ENCODE assay signal across 22 cellular contexts in the genomic region with DNA sequence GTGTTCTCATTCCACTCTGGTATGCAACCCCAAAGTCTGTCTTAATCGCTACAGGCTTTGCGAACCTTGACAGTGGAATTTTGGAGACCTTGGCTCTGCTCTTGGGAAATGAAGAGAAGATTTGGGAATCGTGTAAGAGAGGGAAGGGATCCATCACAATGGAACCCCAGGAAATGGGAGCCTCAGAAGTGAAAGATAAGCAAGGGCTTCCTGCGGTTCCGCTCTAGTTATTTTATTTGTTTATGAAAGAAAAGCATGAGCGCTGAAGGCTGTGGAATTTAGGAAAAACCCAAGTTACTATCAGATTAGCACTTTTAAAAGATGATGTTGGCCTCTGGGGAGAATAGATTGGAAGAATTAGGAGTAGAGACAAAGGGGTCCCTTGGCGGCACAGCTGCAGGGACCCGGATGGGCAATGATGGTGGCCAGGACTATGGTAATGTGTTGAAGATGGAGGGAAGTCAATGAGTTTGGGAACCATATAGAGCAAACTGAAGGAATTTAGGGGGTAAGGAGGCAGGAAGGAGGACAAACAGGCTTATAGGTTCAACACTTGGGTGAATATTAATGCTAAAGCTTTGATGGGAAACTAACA.
"Had no signal": no experiment of that assay in that cellular context is flagged by ENCODE, and none has a peak within 500 bp of the region (broad histone marks: within the 10 kb centered on the region; RNA-seq: fewer than 3 reads in every experiment).

No MANE protein-coding gene starts in this region.

- H3K4me3 Mint-ChIP-seq: activated CD4-positive, alpha-beta T cell treated with anti-CD3 and anti-CD28 coated beads, Interleukin-2, amount 10 ng/mL, durations not matched to agents 7 days and 5 days; activated CD8-positive, alpha-beta T cell treated with anti-CD3 and anti-CD28 coated beads, Interleukin-2, amount 10 ng/mL, durations not matched to agents 7 days and 5 days; activated naive CD8-positive, alpha-beta T cell treated with anti-CD3 and anti-CD28 coated beads, Interleukin-2, amount 10 ng/mL, durations not matched to agents 7 days and 5 days; activated T-cell treated with anti-CD3 and anti-CD28 coated beads, Interleukin-2, amount 50 U/mL, for 24 hours; activated T-helper 17 cell treated with anti-CD3 and anti-CD28 coated beads, Interleukin-2, amount 50 U/mL, for 72 hours; naive thymus-derived CD4-positive, alpha-beta T cell; neural crest cell; stimulated activated naive CD8-positive, alpha-beta T cell treated with anti-CD3 and anti-CD28 coated beads, Interleukin-15, Interleukin-2, amounts not matched to agents 100 ng/mL and 50 ng/mL, for 24 hours; T-helper 17 cell had no signal

- H3K27ac Mint-ChIP-seq: activated CD4-positive, alpha-beta T cell treated with anti-CD3 and anti-CD28 coated beads, Interleukin-2, amount 10 ng/mL, durations not matched to agents 7 days and 5 days; activated CD8-positive, alpha-beta T cell treated with anti-CD3 and anti-CD28 coated beads, Interleukin-2, amount 10 ng/mL, durations not matched to agents 7 days and 5 days; activated naive CD8-positive, alpha-beta T cell treated with anti-CD3 and anti-CD28 coated beads, Interleukin-2, amount 10 ng/mL, durations not matched to agents 7 days and 5 days; activated T-cell treated with anti-CD3 and anti-CD28 coated beads, Interleukin-2, amount 50 U/mL, for 24 hours; activated T-helper 17 cell treated with anti-CD3 and anti-CD28 coated beads, Interleukin-2, amount 50 U/mL, for 72 hours; naive thymus-derived CD4-positive, alpha-beta T cell; stimulated activated naive CD8-positive, alpha-beta T cell treated with anti-CD3 and anti-CD28 coated beads, Interleukin-15, Interleukin-2, amounts not matched to agents 100 ng/mL and 50 ng/mL, for 24 hours; T-helper 17 cell had no signal

- H3K27ac ChIP-seq: epithelial cell of prostate, foreskin keratinocyte, lower lobe of right lung, right lobe of liver, skin epidermis, thyroid gland had no signal

- H3K36me3 ChIP-seq: lower lobe of right lung, right lobe of liver, thyroid gland had no signal

- H3K27me3 Mint-ChIP-seq: activated CD4-positive, alpha-beta T cell treated with anti-CD3 and anti-CD28 coated beads, Interleukin-2, amount 10 ng/mL, durations not matched to agents 7 days and 5 days; activated naive CD8-positive, alpha-beta T cell treated with anti-CD3 and anti-CD28 coated beads, Interleukin-2, amount 10 ng/mL, durations not matched to agents 7 days and 5 days; activated T-cell treated with anti-CD3 and anti-CD28 coated beads, Interleukin-2, amount 50 U/mL, for 24 hours; activated T-helper 17 cell treated with anti-CD3 and anti-CD28 coated beads, Interleukin-2, amount 50 U/mL, for 72 hours; naive thymus-derived CD4-positive, alpha-beta T cell; stimulated activated naive CD8-positive, alpha-beta T cell treated with anti-CD3 and anti-CD28 coated beads, Interleukin-15, Interleukin-2, amounts not matched to agents 100 ng/mL and 50 ng/mL, for 24 hours; T-helper 17 cell had no signal

- ATAC-seq: activated CD8-positive, alpha-beta T cell treated with anti-CD3 and anti-CD28 coated beads, Interleukin-2, amount 10 ng/mL, durations not matched to agents 7 days and 5 days; activated T-helper 17 cell treated with anti-CD3 and anti-CD28 coated beads, Interleukin-2, amount 50 U/mL, for 72 hours; foreskin keratinocyte; left lobe of liver; lower lobe of right lung; naive thymus-derived CD4-positive, alpha-beta T cell; right lobe of liver; T-helper 17 cell had no signal

- H3K36me3 Mint-ChIP-seq: activated naive CD8-positive, alpha-beta T cell treated with anti-CD3 and anti-CD28 coated beads, Interleukin-2, amount 10 ng/mL, durations not matched to agents 7 days and 5 days; naive thymus-derived CD4-positive, alpha-beta T cell had no signal

- DNase-seq: activated CD4-positive, alpha-beta T cell treated with anti-CD3 and anti-CD28 coated beads, Interleukin-2, amount 10 ng/mL, durations not matched to agents 7 days and 5 days; activated CD8-positive, alpha-beta T cell treated with anti-CD3 and anti-CD28 coated beads, Interleukin-2, amount 10 ng/mL, durations not matched to agents 7 days and 5 days; activated naive CD4-positive, alpha-beta T cell; activated naive CD8-positive, alpha-beta T cell treated with anti-CD3 and anti-CD28 coated beads, Interleukin-2, amount 10 ng/mL, durations not matched to agents 7 days and 5 days; activated T-cell treated with anti-CD3 and anti-CD28 coated beads, Interleukin-2, amount 50 U/mL, for 24 hours; cortex of kidney; foreskin keratinocyte; naive thymus-derived CD4-positive, alpha-beta T cell; posterior cingulate gyrus; right lobe of liver; stimulated activated CD4-positive, alpha-beta T cell treated with anti-CD3 and anti-CD28 coated beads, Interleukin-1b, Interleukin-23, amount 100 ng/mL, for 48 hours; substantia nigra; SW 1271; T-helper 17 cell had no signal

- H3K9me3 Mint-ChIP-seq: activated CD4-positive, alpha-beta T cell treated with anti-CD3 and anti-CD28 coated beads, Interleukin-2, amount 10 ng/mL, durations not matched to agents 7 days and 5 days; activated T-cell treated with anti-CD3 and anti-CD28 coated beads, Interleukin-2, amount 50 U/mL, for 24 hours; activated T-helper 17 cell treated with anti-CD3 and anti-CD28 coated beads, Interleukin-2, amount 50 U/mL, for 72 hours; naive thymus-derived CD4-positive, alpha-beta T cell; stimulated activated naive CD8-positive, alpha-beta T cell treated with anti-CD3 and anti-CD28 coated beads, Interleukin-15, Interleukin-2, amounts not matched to agents 100 ng/mL and 50 ng/mL, for 24 hours had no signal

- H3K4me1 ChIP-seq: foreskin keratinocyte had no signal

- H3K4me3 ChIP-seq: lower lobe of right lung, right lobe of liver, skin epidermis, thyroid gland had no signal

- H3K27me3 ChIP-seq: foreskin keratinocyte, right lobe of liver, thyroid gland had no signal
